Comparison of ENCODE assay signal across 16 cellular contexts in genomic region chr5:127871448-127872153, GRCh38.
DNase-seq lines count a peak whose midpoint lies in the region; ATAC-seq and TF ChIP-seq lines count a peak whose summit lies in the region.
"Had no signal": no experiment of that assay in that cellular context is flagged by ENCODE, and none has a peak within 500 bp of the region (broad histone marks: within the 10 kb centered on the region; RNA-seq: fewer than 3 reads in every experiment).

No MANE protein-coding gene starts in this region.

- peak overlapping the region in 1 of 2 donors; percentile 46 for H3K27ac ChIP-seq in left lung
- H3K27ac ChIP-seq in suprapubic skin, result peak overlapping the region; percentile 78

- intact Hi-C loops in left lung (cut with DNase I) (loop anchor here in 1 of 2 donors (10.0 kb wide), 2 partner anchors 83 to 333 kb away; no protein-coding TSS in a partner anchor), head of caudate nucleus (cut with DNase I) (loop anchor here (10.0 kb wide), 2 partner anchors 213 to 333 kb away; partner anchors contain the start of gene SLC12A2)
- intact Hi-C loops in activated CD4-positive, alpha-beta memory T cell treated with anti-CD3 and anti-CD28 coated beads for 36 hours (cut with micrococcal nuclease), result no loop called here

- H3K27me3 ChIP-seq in MG63 (no peaks in the 10 kb centered on the region), left lung (no peaks in the 10 kb centered on the region), suprapubic skin (no peaks in the 10 kb centered on the region)

- peak; percentile 39 for ATAC-seq in left lung
- ATAC-seq: stimulated activated naive B cell treated with anti-CD40 and anti-IgM and Interleukin-4, amounts not matched to agents 10 μg/mL and 1 μg/mL and 100 μg/mL, for 72 hours had no signal

- H3K9me3 Mint-ChIP-seq in activated CD4-positive, alpha-beta memory T cell treated with anti-CD3 and anti-CD28 coated beads for 36 hours, result no peaks in the 10 kb centered on the region
- H3K9me3 Mint-ChIP-seq: activated naive CD8-positive, alpha-beta T cell treated with anti-CD3 and anti-CD28 coated beads for 36 hours; H9; IgD-negative memory B cell; stimulated activated naive B cell treated with anti-CD40 and anti-IgM and Interleukin-4, amounts not matched to agents 10 μg/mL and 1 μg/mL and 100 μg/mL, for 72 hours had no signal

- no peak overlapping the region for H3K4me3 Mint-ChIP-seq in activated CD4-positive, alpha-beta memory T cell treated with anti-CD3 and anti-CD28 coated beads for 36 hours
- H3K4me3 Mint-ChIP-seq: activated naive CD8-positive, alpha-beta T cell treated with anti-CD3 and anti-CD28 coated beads for 36 hours; H9; IgD-negative memory B cell; stimulated activated naive B cell treated with anti-CD40 and anti-IgM and Interleukin-4, amounts not matched to agents 10 μg/mL and 1 μg/mL and 100 μg/mL, for 72 hours had no signal

- no peak for TF ChIP-seq EP300 in suprapubic skin (IDR thresholded peaks at IDR 0.05)

- TF ChIP-seq CTCF in cardiac fibroblast (IDR thresholded peaks at IDR 0.05; ENCODE audit: low read depth, low read length) (no peak), left lung (IDR thresholded peaks at IDR 0.05) (no peak), suprapubic skin (IDR thresholded peaks at IDR 0.05) (no peak)

- WGBS in suprapubic skin, result 22% methylated on average over 8 of the region's 8 CpGs

- no peak overlapping the region for H3K27ac Mint-ChIP-seq in activated CD4-positive, alpha-beta memory T cell treated with anti-CD3 and anti-CD28 coated beads for 36 hours
- H3K27ac Mint-ChIP-seq: activated naive CD8-positive, alpha-beta T cell treated with anti-CD3 and anti-CD28 coated beads for 36 hours; IgD-negative memory B cell; stimulated activated naive B cell treated with anti-CD40 and anti-IgM and Interleukin-4, amounts not matched to agents 10 μg/mL and 1 μg/mL and 100 μg/mL, for 72 hours had no signal

- no peaks in the 10 kb centered on the region for H3K9me3 ChIP-seq in MG63
- no peaks in the 10 kb centered on the region for H3K9me3 ChIP-seq in left lung
- no peaks in the 10 kb centered on the region for H3K9me3 ChIP-seq in suprapubic skin
- H3K9me3 ChIP-seq: Caco-2 had no signal

- no peaks in the 10 kb centered on the region for H3K4me1 Mint-ChIP-seq in activated CD4-positive, alpha-beta memory T cell treated with anti-CD3 and anti-CD28 coated beads for 36 hours (ENCODE audit: low read depth)

- DNase-seq in MG63, result peak; percentile 40
- DNase-seq in cardiac fibroblast (ENCODE audit: low read depth in 2 of 2), result peak; percentile 77 to 88
- no peak for DNase-seq in left lung
- no peak for DNase-seq in suprapubic skin (ENCODE audit: low spot score in 2 of 2)
- no peak for DNase-seq in effector CD4-positive, alpha-beta T cell
- no peak for DNase-seq in activated CD4-positive, alpha-beta memory T cell treated with anti-CD3 and anti-CD28 coated beads for 36 hours
- DNase-seq in head of caudate nucleus, result no peak
- DNase-seq: activated CD8-positive, alpha-beta memory T cell treated with anti-CD3 and anti-CD28 coated beads for 24 hours; activated naive CD8-positive, alpha-beta T cell treated with anti-CD3 and anti-CD28 coated beads for 36 hours; Caco-2; H9; NCI-H2081; stimulated activated CD4-positive, alpha-beta T cell treated with anti-CD3 and anti-CD28 coated beads, Interleukin-1b, Interleukin-23, amount 100 ng/mL, for 48 hours; stimulated activated naive B cell treated with anti-CD40 and anti-IgM and Interleukin-4, amounts not matched to agents 10 μg/mL and 1 μg/mL and 100 μg/mL, for 72 hours; T1000 had no signal

- H3K36me3 ChIP-seq in MG63 (no peaks in the 10 kb centered on the region), left lung (no peaks in the 10 kb centered on the region), suprapubic skin (no peaks in the 10 kb centered on the region)

- H3K27me3 Mint-ChIP-seq in activated CD4-positive, alpha-beta memory T cell treated with anti-CD3 and anti-CD28 coated beads for 36 hours, result peaks cover 6% of the 10 kb centered on the region
- H3K27me3 Mint-ChIP-seq: stimulated activated naive B cell treated with anti-CD40 and anti-IgM and Interleukin-4, amounts not matched to agents 10 μg/mL and 1 μg/mL and 100 μg/mL, for 72 hours had no signal

- peaks cover 14 to 23% of the 10 kb centered on the region in 2 donors for H3K4me1 ChIP-seq in left lung
- H3K4me1 ChIP-seq in suprapubic skin, result peaks cover 37% of the 10 kb centered on the region

- CTCF ChIA-PET in activated CD4-positive, alpha-beta memory T cell treated with anti-CD3 and anti-CD28 coated beads for 36 hours (lab: Charles Lee), result no interaction called here

- H3K36me3 Mint-ChIP-seq in activated CD4-positive, alpha-beta memory T cell treated with anti-CD3 and anti-CD28 coated beads for 36 hours, result no peaks in the 10 kb centered on the region
- H3K36me3 Mint-ChIP-seq: activated naive CD8-positive, alpha-beta T cell treated with anti-CD3 and anti-CD28 coated beads for 36 hours; IgD-negative memory B cell; stimulated activated naive B cell treated with anti-CD40 and anti-IgM and Interleukin-4, amounts not matched to agents 10 μg/mL and 1 μg/mL and 100 μg/mL, for 72 hours had no signal

- no peak for TF ChIP-seq POLR2A in suprapubic skin (IDR thresholded peaks at IDR 0.05)

- POLR2A ChIA-PET in activated CD4-positive, alpha-beta memory T cell treated with anti-CD3 and anti-CD28 coated beads for 36 hours (lab: Charles Lee), result no interaction called here

- no peak overlapping the region for H3K4me3 ChIP-seq in MG63
- H3K4me3 ChIP-seq in cardiac fibroblast (replicated peaks in 1 of 2; ENCODE audit: low read depth in 2 of 2, low read length in 2 of 2), result no peak overlapping the region
- no peak overlapping the region for H3K4me3 ChIP-seq in left lung
- H3K4me3 ChIP-seq in suprapubic skin, result peak overlapping the region; percentile 1

Comparison
In these comparisons a context has a peak if more than half of its experiments do, and no peak if none do; other contexts are left out.
1. DNase-seq: peak in MG63 (single experiment) and cardiac fibroblast (2 of 2); none in left lung (0 of 2), suprapubic skin (0 of 2), effector CD4-positive, alpha-beta T cell (single experiment), activated CD4-positive, alpha-beta memory T cell treated with anti-CD3 and anti-CD28 coated beads for 36 hours (single experiment) and head of caudate nucleus (0 of 42).